13 cellular contexts compared by ENCODE assay signal in genomic region chr3:169657351-169658124, GRCh38. TPM values are rescaled to one million over a fixed set of nuclear protein-coding genes. Genes with fewer than 3 reads are reported as not detected.
DNase-seq lines count a peak whose midpoint lies in the region; ATAC-seq and TF ChIP-seq lines count a peak whose summit lies in the region.
"Had no signal": no experiment of that assay in that cellular context is flagged by ENCODE, and none has a peak within 500 bp of the region (broad histone marks: within the 10 kb centered on the region; RNA-seq: fewer than 3 reads in every experiment).

No MANE protein-coding gene starts in this region.

- intact Hi-C loops in stomach (cut with DNase I; ENCODE audit: low total_unique reads), result no loop called here

- no peak for TF ChIP-seq POLR2A in stomach (IDR thresholded peaks at IDR 0.05)
- TF ChIP-seq POLR2A in gastroesophageal sphincter (IDR thresholded peaks at IDR 0.05), result no peak

- H3K27me3 ChIP-seq in stomach (peaks cover 0 to 54% (median 26%) of the 10 kb centered on the region in 3 donors), gastroesophageal sphincter (peaks cover 43% of the 10 kb centered on the region)

- peak overlapping the region; percentile 67 for H3K27ac Mint-ChIP-seq in endothelial cell (ENCODE audit: unreplicated experiment)
- H3K27ac Mint-ChIP-seq: activated B cell treated with CpG ODN at 0.5 μM for 24 hours had no signal

- peaks cover 16 to 58% (median 37%) of the 10 kb centered on the region in 4 donors for H3K4me1 ChIP-seq in stomach
- H3K4me1 ChIP-seq in gastroesophageal sphincter, result peaks cover 0 to 54% (median 10%) of the 10 kb centered on the region in 3 donors

- TF ChIP-seq EP300 in stomach (IDR thresholded peaks at IDR 0.05), result no peak
- TF ChIP-seq EP300 in gastroesophageal sphincter (IDR thresholded peaks at IDR 0.05), result no peak

- WGBS in stomach, 5 donors, result 0 to 14% (median 2%) methylated on average over 2 of the region's 2 CpGs
- 0 to 14% methylated on average over 2 of the region's 2 CpGs for WGBS in gastroesophageal sphincter (ENCODE audit: low coverage in 1 of 2), 2 donors

- H3K9me3 ChIP-seq in stomach (no peaks in the 10 kb centered on the region), gastroesophageal sphincter (no peaks in the 10 kb centered on the region)

- peaks cover 46% of the 10 kb centered on the region for H3K4me1 Mint-ChIP-seq in endothelial cell (ENCODE audit: unreplicated experiment)

- peak overlapping the region; percentile 88 for H3K4me3 Mint-ChIP-seq in endothelial cell (ENCODE audit: unreplicated experiment)

- ATAC-seq in gastroesophageal sphincter, result no peak
- no peak for ATAC-seq in GM21367 (IDR thresholded peaks at IDR 0.05; ENCODE audit: unreplicated experiment)

- H3K9me3 Mint-ChIP-seq in endothelial cell (ENCODE audit: unreplicated experiment), result no peaks in the 10 kb centered on the region
- H3K9me3 Mint-ChIP-seq: activated B cell treated with CpG ODN at 0.5 μM for 24 hours had no signal

- H3K4me3 ChIP-seq in stomach (peak overlapping the region; percentile 31 to 63 (median 39)), gastroesophageal sphincter (peak overlapping the region in 1 of 2 donors; percentile 45)

- H3K27me3 Mint-ChIP-seq in endothelial cell (ENCODE audit: unreplicated experiment), result peaks cover 21% of the 10 kb centered on the region

- H3K36me3 ChIP-seq in stomach (no peaks in the 10 kb centered on the region), gastroesophageal sphincter (no peaks in the 10 kb centered on the region)

- TF ChIP-seq CTCF in endothelial cell (IDR thresholded peaks at IDR 0.05; ENCODE audit: unreplicated experiment) (no peak), stomach (IDR thresholded peaks at IDR 0.05) (no peak), gastroesophageal sphincter (IDR thresholded peaks at IDR 0.05) (no peak)

- peaks cover 26% of the 10 kb centered on the region for H3K36me3 Mint-ChIP-seq in endothelial cell (ENCODE audit: low read depth, unreplicated experiment)
- H3K36me3 Mint-ChIP-seq: naive B cell had no signal

- peak; percentile 66 for DNase-seq in SIG-M5 treated with dmso at 0.1 percent for 504 hours (lab: John Stamatoyannopoulos, UW; ENCODE audit: unreplicated experiment)
- DNase-seq in SIG-M5 (lab: John Stamatoyannopoulos, UW), result no peak
- peak; percentile 81 for DNase-seq in NCI-H2081 treated with DMSO at 0.1 percent for 48 hours (lab: John Stamatoyannopoulos, UW)
- no peak for DNase-seq in endothelial cell (ENCODE audit: low spot score)
- DNase-seq in stomach, result peak; percentile 72
- no peak for DNase-seq in hepatic stellate cell (ENCODE audit: low spot score)
- DNase-seq: activated effector memory CD4-positive, alpha-beta T cell treated with anti-CD3 and anti-CD28 coated beads, Interleukin-2, amount 50 U/mL, for 16 hours; hypothalamus; naive B cell; stimulated activated CD4-positive, alpha-beta T cell treated with anti-CD3 and anti-CD28 coated beads, Interleukin-4, amount 100 ng/mL, for 4 hours had no signal

- peak overlapping the region; percentile 77 to 97 (median 94) for H3K27ac ChIP-seq in stomach
- H3K27ac ChIP-seq in gastroesophageal sphincter, result peak overlapping the region in 2 of 4 donors; percentile 84 to 94

RNA-seq across cellular contexts. Expression of gene MECOM, which starts 6.0 kb away (rescaled TPM):
- total RNA-seq in endothelial cell (ENCODE audit: unreplicated experiment) (164 TPM), stomach (100 to 1,000 TPM in 4 of 5 donors, 10 to 100 TPM in 1; 35.3 to 379 (median 246) TPM), gastroesophageal sphincter (10 to 100 TPM; 13.7 to 92.6 (median 55.6) TPM)
- polyA plus RNA-seq in stomach, result 10 to 100 TPM; 28.6 to 45.9 (median 39.1) TPM

Comparison
In these comparisons a context has a peak if more than half of its experiments do, and no peak if none do; other contexts are left out.
1. DNase-seq: peak in SIG-M5 treated with dmso at 0.1 percent for 504 hours (single experiment), NCI-H2081 treated with DMSO at 0.1 percent for 48 hours (single experiment) and stomach (single experiment); none in SIG-M5 (single experiment), endothelial cell (single experiment) and hepatic stellate cell (single experiment).